8 cellular contexts compared by ENCODE assay signal in genomic region chr5:34008721-34009120, GRCh38. TPM values are rescaled to one million over a fixed set of nuclear protein-coding genes. Genes with fewer than 3 reads are reported as not detected.
DNase-seq lines count a peak whose midpoint lies in the region; TF ChIP-seq lines count a peak whose summit lies in the region.

No MANE protein-coding gene starts in this region.

- H3K4me1 ChIP-seq in HUES48 (ENCODE audit: control insufficient read depth, insufficient read depth, low read length) (peaks cover 15% of the 10 kb centered on the region), uterus (peaks cover 0 to 8% of the 10 kb centered on the region in 2 donors)

- H3K4me3 ChIP-seq in AG04450 (ENCODE audit: low read depth, low read length) (peak overlapping the region; percentile 77), HUES48 (ENCODE audit: low read depth, low read length) (peak overlapping the region; percentile 91), uterus (peak overlapping the region; percentile 53 to 67)

- POLR2A ChIA-PET in AG04450 (lab: Yijun Ruan, JAX), result interaction anchor here (0.6 to 1.5 kb wide), 6 partner anchors 11 to 117 kb away, joined by 3 to 7 read pairs (median 4); partner anchors contain the start of gene ADAMTS12

- H3K27ac ChIP-seq in AG04450 (ENCODE audit: low read depth, low read length), result no peak overlapping the region
- H3K27ac ChIP-seq in HUES48 (ENCODE audit: low read depth, low read length), result peak overlapping the region; percentile 99
- H3K27ac ChIP-seq in angular gyrus (ENCODE audit: low read depth, low read length), result peak overlapping the region; percentile 100
- H3K27ac ChIP-seq in uterus, result peak overlapping the region; percentile 89 to 91

- TF ChIP-seq POLR2A in uterus (IDR thresholded peaks at IDR 0.05), result no peak

- DNase-seq in AG04450 (ENCODE audit: low read depth, low spot score) (no peak), medulla oblongata (ENCODE audit: extremely low spot score) (peak; percentile 27), uterus (no peak), hypothalamus (lab: John Stamatoyannopoulos, UW) (no peak), DMS 273 (lab: John Stamatoyannopoulos, UW; ENCODE audit: unreplicated experiment) (no peak)
- DNase-seq in activated CD4-positive, CD25-positive, alpha-beta regulatory T cell (lab: John Stamatoyannopoulos, UW), result no peak

- intact Hi-C loops in uterus (cut with DNase I; ENCODE audit: low total_unique reads), result no loop called here

- peak overlapping the region; percentile 94 for H3K9ac ChIP-seq in HUES48 (ENCODE audit: low read depth, low read length)

- CTCF ChIA-PET in AG04450 (lab: Charles Lee), result interaction anchor here (3.9 kb wide), 1 partner anchor 11 kb away, joined by 18 read pairs; no protein-coding TSS in a partner anchor

- H3K27me3 ChIP-seq in AG04450 (ENCODE audit: control insufficient read depth, insufficient read depth, low read length) (no peaks in the 10 kb centered on the region), HUES48 (ENCODE audit: control insufficient read depth, insufficient read depth, low read length) (no peaks in the 10 kb centered on the region), uterus (no peaks in the 10 kb centered on the region)

- H3K36me3 ChIP-seq in HUES48 (ENCODE audit: control insufficient read depth, insufficient read depth, low read length) (peaks cover 14% of the 10 kb centered on the region), uterus (no peaks in the 10 kb centered on the region)

- no peaks in the 10 kb centered on the region for H3K9me3 ChIP-seq in AG04450 (ENCODE audit: control insufficient read depth, insufficient read depth, low read length)
- H3K9me3 ChIP-seq in HUES48 (ENCODE audit: control insufficient read depth, insufficient read depth, low read length), result no peaks in the 10 kb centered on the region
- H3K9me3 ChIP-seq in uterus, result no peaks in the 10 kb centered on the region

- TF ChIP-seq CTCF in AG04450 (IDR thresholded peaks at IDR 0.05; ENCODE audit: low read depth, low read length) (no peak), uterus (IDR thresholded peaks at IDR 0.05) (no peak)

RNA-seq across cellular contexts. Expression of gene AMACR, which starts 0.9 kb away (rescaled TPM):
- polyA plus RNA-seq in AG04450 (2011; rRNA removed), result 8.0 and 10.0 TPM in 2 replicates
- polyA minus RNA-seq in AG04450 (2011; rRNA and poly(A)+ RNA removed), result 4.6 TPM in 2 replicates
- total RNA-seq in uterus, result 10 to 100 TPM in 1 of 4 donors, 1 to 10 TPM in 3; 7.9 to 14.9 (median 9.0) TPM

RNA-seq across cellular contexts. Expression of gene SLC45A2, which starts 24.2 kb away (rescaled TPM):
- polyA plus RNA-seq in AG04450 (2011; rRNA removed), result not detected in 2 replicates
- not detected in 2 replicates for polyA minus RNA-seq in AG04450 (2011; rRNA and poly(A)+ RNA removed)
- total RNA-seq in uterus, result under 1 TPM in 1 of 4 donors, not detected in 3; 0.58 TPM

RNA-seq across cellular contexts. Expression of gene C1QTNF3, which starts 34.3 kb away (rescaled TPM):
- 0.74 and 1.2 TPM in 2 replicates for polyA plus RNA-seq in AG04450 (2011; rRNA removed)
- 0.32 and 0.48 TPM in 2 replicates for polyA minus RNA-seq in AG04450 (2011; rRNA and poly(A)+ RNA removed)
- 10 to 100 TPM in 3 of 4 donors, 1 to 10 TPM in 1; 7.6 to 35.9 (median 13.3) TPM for total RNA-seq in uterus
